In genomic region chr10:95404460-95404858, GRCh38 we compare ENCODE assay signal across 32 cellular contexts.
DNase-seq lines count a peak whose midpoint lies in the region; ATAC-seq and TF ChIP-seq lines count a peak whose summit lies in the region.
"Had no signal": no experiment of that assay in that cellular context is flagged by ENCODE, and none has a peak within 500 bp of the region (broad histone marks: within the 10 kb centered on the region; RNA-seq: fewer than 3 reads in every experiment).

No MANE protein-coding gene starts in this region.

- H3K4me1 ChIP-seq in BLaER1 (peaks cover 83% of the 10 kb centered on the region), esophagus muscularis mucosa (peaks cover 71 to 100% (median 99%) of the 10 kb centered on the region in 4 donors), right cardiac atrium (ENCODE audit: control insufficient read depth, insufficient read depth, low read length) (peaks cover 24% of the 10 kb centered on the region), skeletal muscle tissue (ENCODE audit: control insufficient read depth in 3 of 3, insufficient read depth in 3 of 3, low read length in 3 of 3) (peaks cover 34 to 55% (median 54%) of the 10 kb centered on the region in 3 donors)

- H3K4me3 Mint-ChIP-seq in osteocyte (ENCODE audit: unreplicated experiment): no peak overlapping the region
- H3K4me3 Mint-ChIP-seq: activated naive CD8-positive, alpha-beta T cell; CD4-positive, CD25-positive, alpha-beta regulatory T cell; IgD-negative memory B cell; nephron had no signal

- no peak for TF ChIP-seq EP300 in esophagus muscularis mucosa (IDR thresholded peaks at IDR 0.05)

- DNase-seq in esophagus muscularis mucosa (ENCODE audit: extremely low spot score) (no peak), right cardiac atrium (peak in 1 of 3 donors; percentile 58), osteocyte (ENCODE audit: extremely low spot score, unreplicated experiment) (no peak), DMS114 treated with DMSO at 0.1 percent for 48 hours (lab: John Stamatoyannopoulos, UW; ENCODE audit: unreplicated experiment) (no peak)
- DNase-seq: activated CD4-positive, alpha-beta T cell treated with anti-CD3 and anti-CD28 coated beads for 48 hours; activated effector memory CD4-positive, alpha-beta T cell treated with anti-CD3 and anti-CD28 coated beads, Interleukin-2, amount 50 U/mL, for 16 hours; activated T-cell treated with anti-CD3 and anti-CD28 coated beads, Interleukin-2, amount 50 U/mL, for 1 hour; Calu3; CD4-positive, CD25-positive, alpha-beta regulatory T cell; dermis blood vessel endothelial cell; DMS79 treated with DMSO at 0.1 percent for 48 hours; foreskin melanocyte; GDM1; kidney glomerular epithelial cell; NCI-H1694; NCI-H82; pancreas; spleen; stimulated activated CD4-positive, alpha-beta T cell treated with anti-CD3 and anti-CD28 coated beads, Interleukin-2, amount 100 ng/mL, for 24 hours; stimulated activated naive CD8-positive, alpha-beta T cell treated with anti-CD3 and anti-CD28 coated beads, Interleukin-15, Interleukin-2, amounts not matched to agents 100 U/mL and 50 U/mL, for 24 hours; trophoblast cell; WERI-Rb-1 had no signal

- intact Hi-C loops in esophagus muscularis mucosa (cut with DNase I) (no loop called here), right cardiac atrium (cut with DNase I) (no loop called here)

- H3K4me1 Mint-ChIP-seq in osteocyte (ENCODE audit: unreplicated experiment): peaks cover 5% of the 10 kb centered on the region
- H3K4me1 Mint-ChIP-seq: CD4-positive, CD25-positive, alpha-beta regulatory T cell; IgD-negative memory B cell; nephron had no signal

- no peaks in the 10 kb centered on the region for H3K36me3 Mint-ChIP-seq in osteocyte (ENCODE audit: unreplicated experiment)
- H3K36me3 Mint-ChIP-seq: CD4-positive, CD25-positive, alpha-beta regulatory T cell had no signal

- no peak for TF ChIP-seq POLR2A in esophagus muscularis mucosa (IDR thresholded peaks at IDR 0.05; ENCODE audit: low read depth)

- H3K9ac ChIP-seq in BLaER1 (no peak overlapping the region), skeletal muscle tissue (ENCODE audit: low read depth in 1 of 3, low read length in 3 of 3) (peak overlapping the region in 1 of 3 donors; percentile 28)

- no peaks in the 10 kb centered on the region for H3K9me3 Mint-ChIP-seq in osteocyte (ENCODE audit: unreplicated experiment)
- H3K9me3 Mint-ChIP-seq: CD4-positive, CD25-positive, alpha-beta regulatory T cell; nephron had no signal

- H3K27ac ChIP-seq in BLaER1: no peak overlapping the region
- peak overlapping the region; percentile 85 to 97 (median 94) for H3K27ac ChIP-seq in esophagus muscularis mucosa (replicated peaks in 1 of 4)
- peak overlapping the region; percentile 79 for H3K27ac ChIP-seq in right cardiac atrium (ENCODE audit: low read length)
- peak overlapping the region; percentile 97 for H3K27ac ChIP-seq in skeletal muscle tissue (ENCODE audit: low read depth, low read length)
- H3K27ac ChIP-seq: hepatocyte, pancreas, spleen, WERI-Rb-1 had no signal

- TF ChIP-seq CTCF in esophagus muscularis mucosa (IDR thresholded peaks at IDR 0.05) (no peak), osteocyte (IDR thresholded peaks at IDR 0.05) (no peak)

- peaks cover 17% of the 10 kb centered on the region for H3K27me3 Mint-ChIP-seq in osteocyte (ENCODE audit: unreplicated experiment)
- H3K27me3 Mint-ChIP-seq: activated naive CD8-positive, alpha-beta T cell; CD4-positive, CD25-positive, alpha-beta regulatory T cell had no signal

- H3K36me3 ChIP-seq in BLaER1 (peaks cover 100% of the 10 kb centered on the region), esophagus muscularis mucosa (peaks cover 30 to 84% (median 76%) of the 10 kb centered on the region in 4 donors), skeletal muscle tissue (ENCODE audit: control insufficient read depth in 3 of 3, insufficient read depth in 3 of 3, low read length in 3 of 3) (peaks cover 38 to 59% (median 55%) of the 10 kb centered on the region in 3 donors)
- H3K36me3 ChIP-seq: pancreas, spleen, WERI-Rb-1 had no signal

- ATAC-seq in right cardiac atrium (peak; percentile 20 to 33), HG03521 (IDR thresholded peaks at IDR 0.05; ENCODE audit: unreplicated experiment) (no peak), HG02884 (IDR thresholded peaks at IDR 0.05; ENCODE audit: unreplicated experiment) (no peak)
- ATAC-seq: HCT116; pancreas; stimulated activated naive CD8-positive, alpha-beta T cell treated with anti-CD3 and anti-CD28 coated beads, Interleukin-15, Interleukin-2, amounts not matched to agents 100 U/mL and 50 U/mL, for 24 hours had no signal

- 86% methylated on average over 7 of the region's 7 CpGs for WGBS in esophagus muscularis mucosa
- 69% methylated on average over 7 of the region's 7 CpGs for WGBS in right cardiac atrium

- H3K27ac Mint-ChIP-seq in osteocyte (ENCODE audit: unreplicated experiment): no peak overlapping the region
- H3K27ac Mint-ChIP-seq: activated naive CD8-positive, alpha-beta T cell; IgD-negative memory B cell; nephron had no signal

- H3K27me3 ChIP-seq in BLaER1 (no peaks in the 10 kb centered on the region), esophagus muscularis mucosa (no peaks in the 10 kb centered on the region), right cardiac atrium (ENCODE audit: control insufficient read depth, insufficient read depth) (no peaks in the 10 kb centered on the region), skeletal muscle tissue (ENCODE audit: control insufficient read depth in 3 of 3, insufficient read depth in 3 of 3, low read length in 3 of 3) (no peaks in the 10 kb centered on the region)
- H3K27me3 ChIP-seq: hepatocyte, pancreas had no signal

- H3K4me2 ChIP-seq in BLaER1: peak overlapping the region; percentile 15; the same call in 1 of the 2 replicates
- H3K4me2 ChIP-seq: hepatocyte had no signal

- H3K9me3 ChIP-seq in BLaER1 (no peaks in the 10 kb centered on the region), esophagus muscularis mucosa (no peaks in the 10 kb centered on the region), right cardiac atrium (ENCODE audit: control insufficient read depth, low read length) (no peaks in the 10 kb centered on the region), skeletal muscle tissue (ENCODE audit: control insufficient read depth in 3 of 3, low read length in 3 of 3) (no peaks in the 10 kb centered on the region)
- H3K9me3 ChIP-seq: mucosa of descending colon, pancreas, spleen had no signal

- H3K4me3 ChIP-seq in BLaER1 (no peak overlapping the region), esophagus muscularis mucosa (no peak overlapping the region), right cardiac atrium (ENCODE audit: low read length) (no peak overlapping the region), skeletal muscle tissue (ENCODE audit: low read length in 3 of 3) (no peak overlapping the region)
- H3K4me3 ChIP-seq: hepatocyte, mucosa of descending colon, pancreas, spleen had no signal

- H4K20me1 ChIP-seq in BLaER1: peaks cover 100% of the 10 kb centered on the region

Comparison
In these comparisons a context has a peak if more than half of its experiments do, and no peak if none do; other contexts are left out.
1. ATAC-seq: peak in right cardiac atrium (2 of 2); none in HG03521 (single experiment) and HG02884 (single experiment).